In the genomic region with DNA sequence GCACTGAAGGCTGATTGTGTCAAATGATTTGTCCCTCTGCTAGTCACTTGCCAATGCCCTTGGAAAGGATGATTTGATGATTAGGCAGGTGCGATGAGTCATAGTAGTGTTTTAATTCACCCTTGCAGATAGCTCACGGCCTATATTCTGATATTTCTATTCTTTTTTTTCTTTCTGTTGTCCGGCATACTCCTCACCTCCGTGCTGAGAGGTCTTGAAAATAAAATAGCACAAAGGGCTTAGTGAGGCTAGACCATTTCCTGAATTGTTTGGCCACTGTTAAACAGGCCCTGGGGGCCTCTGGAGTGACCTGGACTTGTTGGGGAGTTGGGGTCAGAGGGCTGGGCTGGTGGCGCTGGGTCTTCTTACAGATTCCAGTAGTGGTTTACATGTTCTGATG, we compare ENCODE assay signal across 8 cellular contexts.
A peak's percentile ranks its signal among the peaks of the same experiment; 100 is the strongest.
DNase-seq lines count a peak whose midpoint lies in the region; ATAC-seq, FAIRE-seq and TF ChIP-seq lines count a peak whose summit lies in the region.

No MANE protein-coding gene starts in this region.

- H3K9me3 ChIP-seq in muscle layer of colon (ENCODE audit: low read length) (no peaks in the 10 kb centered on the region), tibial nerve (no peaks in the 10 kb centered on the region)

- TF ChIP-seq EP300 in tibial nerve (IDR thresholded peaks at IDR 0.05) = no peak

- TF ChIP-seq POLR2A in tibial nerve (IDR thresholded peaks at IDR 0.05) = no peak

- H3K27ac ChIP-seq in muscle layer of colon (ENCODE audit: low read depth, low read length) (peak overlapping the region; percentile 98), tibial nerve (peak overlapping the region; percentile 95 to 99 (median 97))

- H3K4me3 ChIP-seq in bronchial epithelial cell (ENCODE audit: low read depth, low read length) (no peak overlapping the region), muscle layer of colon (ENCODE audit: low read depth in 1 of 2, low read length in 2 of 2) (no peak overlapping the region), tibial nerve (no peak overlapping the region)

- no peak for TF ChIP-seq CTCF in bronchial epithelial cell (IDR thresholded peaks at IDR 0.05; ENCODE audit: insufficient read depth, low read length, severe bottlenecking)
- no peak for TF ChIP-seq CTCF in tibial nerve (IDR thresholded peaks at IDR 0.05)

- H3K36me3 ChIP-seq in bronchial epithelial cell (ENCODE audit: control insufficient read depth, insufficient read depth, low read length) (peaks cover 7% of the 10 kb centered on the region), muscle layer of colon (ENCODE audit: insufficient read depth, low read length) (peaks cover 27% of the 10 kb centered on the region), tibial nerve (peaks cover 0 to 26% (median 6%) of the 10 kb centered on the region in 3 donors)

- H3K27me3 ChIP-seq in bronchial epithelial cell (ENCODE audit: control insufficient read depth, insufficient read depth, low read length) = no peaks in the 10 kb centered on the region
- H3K27me3 ChIP-seq in muscle layer of colon (ENCODE audit: control insufficient read depth in 1 of 2, insufficient read depth in 2 of 2, low read length in 2 of 2) = no peaks in the 10 kb centered on the region
- H3K27me3 ChIP-seq in tibial nerve = no peaks in the 10 kb centered on the region

- H3K4me1 Mint-ChIP-seq in activated T-cell treated with anti-CD3 and anti-CD28 coated beads, Interleukin-2, amount 50 U/mL, for 72 hours (ENCODE audit: low read depth) = peaks cover 48% of the 10 kb centered on the region

- no peaks in the 10 kb centered on the region for H3K27me3 Mint-ChIP-seq in activated T-cell treated with anti-CD3 and anti-CD28 coated beads, Interleukin-2, amount 50 U/mL, for 72 hours (ENCODE audit: low read depth)

- peaks cover 2 to 4% of the 10 kb centered on the region in 2 donors for H3K36me3 Mint-ChIP-seq in activated T-cell treated with anti-CD3 and anti-CD28 coated beads, Interleukin-2, amount 50 U/mL, for 72 hours (ENCODE audit: insufficient read depth in 2 of 2)

- peak overlapping the region; percentile 18 for H3K27ac Mint-ChIP-seq in activated T-cell treated with anti-CD3 and anti-CD28 coated beads, Interleukin-2, amount 50 U/mL, for 72 hours

- peak overlapping the region; percentile 47 for H3K9ac ChIP-seq in muscle layer of colon (ENCODE audit: low read length)

- peaks cover 88% of the 10 kb centered on the region for H3K4me1 ChIP-seq in muscle layer of colon (ENCODE audit: insufficient read depth, low read length)
- peaks cover 9 to 94% (median 91%) of the 10 kb centered on the region in 4 donors for H3K4me1 ChIP-seq in tibial nerve

- DNase-seq in activated T-cell treated with anti-CD3 and anti-CD28 coated beads, Interleukin-2, amount 50 U/mL, for 72 hours = no peak
- DNase-seq in activated T-cell treated with anti-CD3 and anti-CD28 coated beads, Interleukin-2, amount 50 U/mL, for 48 hours = no peak
- DNase-seq in bronchial epithelial cell (ENCODE audit: low read depth) = peak; percentile 61
- peak in 1 of 2 donors; percentile 13 for DNase-seq in tibial nerve (ENCODE audit: low spot score in 2 of 2)
- DNase-seq in ecto neural progenitor cell (ENCODE audit: low spot score) = no peak
- no peak for DNase-seq in DMS79 (lab: John Stamatoyannopoulos, UW)
- no peak for DNase-seq in cortex of kidney (lab: John Stamatoyannopoulos, UW)

- ATAC-seq in activated T-cell treated with anti-CD3 and anti-CD28 coated beads, Interleukin-2, amount 50 U/mL, for 72 hours (replicated peaks in 1 of 2) = peak in 1 of 2 donors; percentile 26

- peak overlapping the region; percentile 60 to 62 for H3K4me3 Mint-ChIP-seq in activated T-cell treated with anti-CD3 and anti-CD28 coated beads, Interleukin-2, amount 50 U/mL, for 72 hours

- no peaks in the 10 kb centered on the region for H3K9me3 Mint-ChIP-seq in activated T-cell treated with anti-CD3 and anti-CD28 coated beads, Interleukin-2, amount 50 U/mL, for 72 hours

- WGBS in tibial nerve, 2 donors = 44 to 50% methylated on average over 5 of the region's 5 CpGs

- FAIRE-seq in bronchial epithelial cell (lab: Jason Lieb, UNC) = no peak
